Comparison of ENCODE assay signal across 7 cellular contexts in the genomic region with DNA sequence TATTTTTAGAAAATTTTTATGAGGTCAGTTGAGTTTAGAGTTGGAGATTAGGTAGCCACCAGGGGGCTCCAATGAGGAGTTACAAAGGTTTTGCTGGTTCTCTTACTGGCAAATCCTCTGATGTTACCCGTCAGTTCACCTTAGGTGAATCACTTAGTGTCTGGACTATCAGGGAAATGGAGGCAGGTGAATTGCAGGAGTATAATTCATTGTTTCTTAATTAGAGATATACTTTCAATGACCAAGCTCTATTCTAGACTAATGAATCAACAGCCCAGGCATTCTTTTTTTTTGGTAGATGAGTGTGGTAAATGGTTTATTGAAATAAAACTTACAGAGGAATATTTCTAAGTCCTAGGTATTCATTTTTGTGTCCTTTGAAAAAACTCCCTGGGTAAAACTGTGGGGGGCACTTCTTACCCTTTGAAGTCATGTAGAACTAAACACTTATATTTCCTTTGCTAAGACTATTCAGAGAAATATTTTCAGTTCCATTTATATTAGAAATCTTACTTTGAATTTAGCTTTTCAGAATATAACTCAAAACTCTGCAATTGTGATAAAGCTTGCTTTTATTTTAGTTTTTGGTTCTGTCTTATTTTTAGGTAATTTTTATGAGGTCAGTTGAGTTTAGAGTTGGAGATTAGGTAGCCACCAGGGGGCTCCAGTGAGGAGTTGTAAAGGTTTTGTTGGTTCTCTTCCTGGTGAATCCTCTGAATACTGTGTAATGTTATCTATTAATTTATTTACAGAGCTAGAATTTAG. TPM values are rescaled to one million over a fixed set of nuclear protein-coding genes. Genes with fewer than 3 reads are reported as not detected.
DNase-seq lines count a peak whose midpoint lies in the region; ATAC-seq, FAIRE-seq and TF ChIP-seq lines count a peak whose summit lies in the region.

No MANE protein-coding gene starts in this region.

- peaks cover 4 to 84% (median 33%) of the 10 kb centered on the region in 4 donors for H3K36me3 ChIP-seq in right lobe of liver

- DNase-seq in GM12891 (ENCODE audit: insufficient read length, low spot score) (no peak), NCI-H2081 treated with DMSO at 0.1 percent for 48 hours (lab: John Stamatoyannopoulos, UW) (peak; percentile 24), cerebellum (ENCODE audit: low spot score) (peak; percentile 28), right lobe of liver (no peak), AG08396 (ENCODE audit: low spot score) (no peak)
- DNase-seq in stimulated activated CD8-positive, alpha-beta memory T cell treated with anti-CD3 and anti-CD28 coated beads, Interleukin-7, amount 100 ng/mL, for 4 hours (ENCODE audit: low read depth in 2 of 2): peak; percentile 39

- peaks cover 0 to 5% (median 0%) of the 10 kb centered on the region in 4 donors for H3K4me1 ChIP-seq in right lobe of liver

- H3K4me3 ChIP-seq in WI38 (ENCODE audit: low read depth, low read length) (no peak overlapping the region), right lobe of liver (no peak overlapping the region)

- H3K27ac ChIP-seq in right lobe of liver: no peak overlapping the region

- 17% methylated on average over 1 of the region's 1 CpG for WGBS in right lobe of liver (ENCODE audit: insufficient coverage, low coverage, low lambda C conversion rate, missing lambda C conversion rate)

- H3K27me3 ChIP-seq in right lobe of liver: no peaks in the 10 kb centered on the region

- no peaks in the 10 kb centered on the region for H3K9me3 ChIP-seq in right lobe of liver

- no peak for TF ChIP-seq POLR2A in GM12891 (IDR thresholded peaks at IDR 0.05; ENCODE audit: low read depth, low read length)
- no peak for TF ChIP-seq POLR2A in right lobe of liver (IDR thresholded peaks at IDR 0.05)

- TF ChIP-seq CTCF in WI38 (IDR thresholded peaks at IDR 0.05; ENCODE audit: low read depth, low read length) (peak; percentile 51), right lobe of liver (IDR thresholded peaks at IDR 0.05) (peak; percentile 51 to 64 (median 58))

- intact Hi-C loops in right lobe of liver (cut with DNase I): no loop called here

- peak; percentile 66 for FAIRE-seq in GM12891 (lab: Jason Lieb, UNC)

- ATAC-seq in right lobe of liver: peak; percentile 76 to 93 (median 84)

TF ChIP-seq in GM12891, 5 proteins besides CTCF, POLR2A, EP300 and RAD21:
- TF ChIP-seq POU2F2 (IDR thresholded peaks at IDR 0.05; ENCODE audit: low read depth, low read length) (no peak), POLR2AphosphoS5 (IDR thresholded peaks at IDR 0.05; ENCODE audit: low read depth, low read length) (no peak), SPI1 (IDR thresholded peaks at IDR 0.05; ENCODE audit: low read depth, low read length) (no peak), TAF1 (IDR thresholded peaks at IDR 0.05; ENCODE audit: low read depth, low read length) (no peak), PAX5 (IDR thresholded peaks at IDR 0.05; ENCODE audit: insufficient read depth, low read length, severe bottlenecking) (no peak)

RNA-seq across cellular contexts. Expression of a gene that starts 17.7 kb away (rescaled TPM):
- 71.8 TPM for polyA plus RNA-seq in GM12891 (2012; ENCODE audit: low read depth, missing spikeins)
- total RNA-seq in cerebellum: 70.6 TPM
- 10 to 100 TPM; 45.7 to 61.3 (median 51.6) TPM for total RNA-seq in right lobe of liver

RNA-seq across cellular contexts. Expression of a gene that starts 24.8 kb away (rescaled TPM):
- 20.3 TPM for polyA plus RNA-seq in GM12891 (2012; ENCODE audit: low read depth, missing spikeins)
- 88.1 TPM for total RNA-seq in cerebellum
- total RNA-seq in right lobe of liver: under 1 TPM; 0.37 to 0.90 (median 0.48) TPM

Comparison
In these comparisons a context has a peak if more than half of its experiments do, and no peak if none do; other contexts are left out.
1. DNase-seq: peak in NCI-H2081 treated with DMSO at 0.1 percent for 48 hours (single experiment), cerebellum (single experiment) and stimulated activated CD8-positive, alpha-beta memory T cell treated with anti-CD3 and anti-CD28 coated beads, Interleukin-7, amount 100 ng/mL, for 4 hours (2 of 2); none in GM12891 (single experiment), right lobe of liver (0 of 3) and AG08396 (single experiment).
2. RNA of a gene that starts 24.8 kb away (total RNA-seq): 88.1 TPM in cerebellum (single experiment); 0.37 to 0.90 TPM in right lobe of liver; every median in the first group is over 10 times any median in the second.